1 cellular context compared by ENCODE assay signal in the genomic region with DNA sequence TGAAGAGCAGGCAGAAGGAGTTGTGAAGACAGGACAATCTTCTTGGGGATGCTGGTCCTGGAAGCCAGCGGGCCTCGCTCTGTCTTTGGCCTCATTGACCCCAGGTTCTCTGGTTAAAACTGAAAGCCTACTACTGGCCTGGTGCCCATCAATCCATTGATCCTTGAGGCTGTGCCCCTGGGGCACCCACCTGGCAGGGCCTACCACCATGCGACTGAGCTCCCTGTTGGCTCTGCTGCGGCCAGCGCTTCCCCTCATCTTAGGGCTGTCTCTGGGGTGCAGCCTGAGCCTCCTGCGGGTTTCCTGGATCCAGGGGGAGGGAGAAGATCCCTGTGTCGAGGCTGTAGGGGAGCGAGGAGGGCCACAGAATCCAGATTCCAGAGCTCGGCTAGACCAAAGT.
TF ChIP-seq lines count a peak whose summit lies in the region.

No MANE protein-coding gene starts in this region.

TF ChIP-seq in HepG2, 621 proteins besides CTCF, POLR2A, EP300 and RAD21:
- TF ChIP-seq ZNF776 (CRISPR knock-in tag; IDR thresholded peaks at IDR 0.05), result 0 out of 2 replicates have a peak, but pooled peaks have one; percentile 33
- TF ChIP-seq ZNF317 (CRISPR knock-in tag; IDR thresholded peaks at IDR 0.05), result 0 out of 2 replicates have a peak, but pooled peaks have one; percentile 34
- no peak for TF ChIP-seq ZNF720 (CRISPR knock-in tag; IDR thresholded peaks at IDR 0.05)
- no peak for TF ChIP-seq ZSCAN20 (CRISPR knock-in tag; IDR thresholded peaks at IDR 0.05; ENCODE audit: borderline replicate concordance)
- no peak for TF ChIP-seq MLLT10 (CRISPR knock-in tag; IDR thresholded peaks at IDR 0.05)
- no peak for TF ChIP-seq ETV5 (CRISPR knock-in tag; IDR thresholded peaks at IDR 0.05; ENCODE audit: borderline replicate concordance)
TF ChIP-seq in HepG2: peak in this region for 2.
